8 cellular contexts compared by ENCODE assay signal in the genomic region with DNA sequence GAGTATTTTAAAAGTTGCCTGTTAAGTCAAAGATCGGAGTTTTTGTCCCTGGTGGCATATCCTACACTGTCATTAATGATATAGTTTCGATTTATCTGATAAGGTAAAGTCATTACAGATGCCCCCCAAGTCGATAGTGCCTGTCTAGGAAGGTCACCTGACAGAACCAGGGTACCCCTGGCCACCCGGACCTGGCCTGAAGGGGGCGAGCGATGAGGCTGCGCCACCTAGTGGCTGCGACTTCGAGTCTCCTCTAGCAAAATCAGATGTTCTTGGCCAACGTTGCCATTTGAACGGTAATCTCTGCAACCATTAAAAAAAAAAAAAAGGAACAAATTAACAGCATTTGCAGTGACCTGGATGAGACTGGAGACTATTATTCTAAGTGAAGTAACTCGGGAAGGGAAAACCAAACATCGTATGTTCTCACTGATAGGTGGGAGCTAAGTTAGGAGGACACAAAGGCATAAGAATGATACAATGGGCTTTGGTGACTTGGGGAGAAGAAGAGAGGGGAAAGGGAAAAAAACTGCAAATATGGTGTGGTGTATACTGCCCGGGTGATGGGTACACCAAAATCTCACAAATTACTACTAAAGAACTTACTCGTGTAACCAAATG.
A peak's percentile ranks its signal among the peaks of the same experiment; 100 is the strongest.
DNase-seq lines count a peak whose midpoint lies in the region; ATAC-seq, FAIRE-seq and TF ChIP-seq lines count a peak whose summit lies in the region.

No MANE protein-coding gene starts in this region.

- H3K36me3 ChIP-seq in Panc1 (ENCODE audit: control insufficient read depth, insufficient read depth, low read length) (no peaks in the 10 kb centered on the region), keratinocyte (ENCODE audit: control insufficient read depth in 2 of 2, extremely low read depth in 1 of 2, insufficient read depth in 2 of 2, low read length in 2 of 2) (no peaks in the 10 kb centered on the region)

- POLR2A ChIA-PET in Panc1 (lab: Charles Lee), result no interaction called here

- H3K27ac ChIP-seq in Panc1 (ENCODE audit: low read length), result no peak overlapping the region
- H3K27ac ChIP-seq in keratinocyte (ENCODE audit: control insufficient read depth, insufficient read depth, low read length), result no peak overlapping the region

- no peak overlapping the region for H3K4me3 ChIP-seq in AG09309 (ENCODE audit: control insufficient read depth, low read depth, low read length)
- no peak overlapping the region for H3K4me3 ChIP-seq in Panc1 (ENCODE audit: low read depth in 2 of 2, low read length in 2 of 2)
- no peak overlapping the region for H3K4me3 ChIP-seq in keratinocyte (ENCODE audit: control insufficient read depth in 2 of 3, extremely low read depth in 1 of 3, insufficient read depth in 2 of 3, low read depth in 1 of 3, low read length in 3 of 3)

- H4K20me1 ChIP-seq in keratinocyte (ENCODE audit: control insufficient read depth, extremely low read depth, insufficient read depth, low read length), result no peaks in the 10 kb centered on the region

- no peaks in the 10 kb centered on the region for H3K9me1 ChIP-seq in keratinocyte (ENCODE audit: control insufficient read depth, extremely low read depth, insufficient read depth, low read length)

- H2AFZ ChIP-seq in keratinocyte (ENCODE audit: control insufficient read depth, low read length), result no peak overlapping the region

- H3K4me1 ChIP-seq in Panc1 (ENCODE audit: control insufficient read depth, insufficient read depth, low read length) (no peaks in the 10 kb centered on the region), keratinocyte (ENCODE audit: control insufficient read depth, extremely low read depth, insufficient read depth, low read length) (no peaks in the 10 kb centered on the region)

- H3K27me3 ChIP-seq in Panc1 (ENCODE audit: control insufficient read depth, insufficient read depth, low read length), result no peaks in the 10 kb centered on the region
- H3K27me3 ChIP-seq in keratinocyte (ENCODE audit: control insufficient read depth, extremely low read depth, insufficient read depth, low read length), result no peaks in the 10 kb centered on the region

- no peak overlapping the region for H3K4me2 ChIP-seq in keratinocyte (ENCODE audit: control insufficient read depth, extremely low read depth, insufficient read depth, low read depth, low read length)

- no TSS peak for BruUV-seq in Panc1 (replicated peaks; lab: Mats Ljungman, UMichigan)

- H3K9me3 ChIP-seq in Panc1 (ENCODE audit: control insufficient read depth, insufficient read depth, low read depth, low read length) (no peaks in the 10 kb centered on the region), keratinocyte (ENCODE audit: control insufficient read depth, low read depth, low read length) (no peaks in the 10 kb centered on the region)

- CTCF ChIA-PET in Panc1 (lab: Charles Lee), result interaction anchor here (0.6 kb wide), 2 partner anchors 299 to 565 kb away, joined by 5 to 6 read pairs; partner anchors contain the start of gene LIG4

- in situ Hi-C loops in Panc1 (cut with HindIII; ENCODE audit: low pct_unique_long_range_greater_than_20kb, low sequenced_read_pairs), result no loop called here

- dilution Hi-C loops in keratinocyte (cut with MboI; ENCODE audit: extremely low pct_ligation_motif_present, low sequenced_read_pairs), result no loop called here

- H3K9ac ChIP-seq in keratinocyte (ENCODE audit: control insufficient read depth, extremely low read depth, insufficient read depth, low read length), result no peak overlapping the region

- TF ChIP-seq CTCF in AG09309 (IDR thresholded peaks at IDR 0.05; ENCODE audit: control insufficient read depth, insufficient read depth, low read depth, low read length, missing control alignments) (peak; percentile 94), Panc1 (IDR thresholded peaks at IDR 0.05) (peak; percentile 64), keratinocyte (optimal IDR thresholded peaks at IDR 0.05 in 1 of 3, IDR thresholded peaks at IDR 0.05 in 1 of 3, conservative IDR thresholded peaks at IDR 0.05 in 1 of 3; ENCODE audit: extremely low read depth in 1 of 3, insufficient read depth in 2 of 3, low read length in 3 of 3) (peak; percentile 20 to 58 (median 46))

- ATAC-seq in GM18520 (IDR thresholded peaks at IDR 0.05; ENCODE audit: unreplicated experiment), result peak; percentile 53
- peak; percentile 95 for ATAC-seq in HG03066 (IDR thresholded peaks at IDR 0.05; ENCODE audit: low read depth, unreplicated experiment)
- no peak for ATAC-seq in Panc1
- ATAC-seq in esophagus mucosa, result no peak

- DNase-seq in AG09309 (ENCODE audit: low read depth), result no peak
- peak; percentile 20 for DNase-seq in Panc1 (ENCODE audit: low read depth, low spot score)
- DNase-seq in brain pericyte (ENCODE audit: low read depth, low spot score), result peak; percentile 11
- DNase-seq in keratinocyte (ENCODE audit: low read depth, low spot score), result no peak
- DNase-seq in stimulated activated CD8-positive, alpha-beta memory T cell treated with anti-CD3 and anti-CD28 coated beads, Interleukin-4, amount 100 ng/mL, for 24 hours (ENCODE audit: low read depth), result peak; percentile 11

- H3K79me2 ChIP-seq in keratinocyte (ENCODE audit: control insufficient read depth, insufficient read depth, low read length), result no peaks in the 10 kb centered on the region

- intact Hi-C loops in Panc1 (cut with micrococcal nuclease; ENCODE audit: unreplicated experiment), result loop anchor here (5.0 kb wide), 1 partner anchor 438 kb away; no protein-coding TSS in a partner anchor

- no peak for FAIRE-seq in keratinocyte (lab: Jason Lieb, UNC)

Comparison
In these comparisons a context has a peak if more than half of its experiments do, and no peak if none do; other contexts are left out.
1. DNase-seq: peak in Panc1 (single experiment), brain pericyte (single experiment) and stimulated activated CD8-positive, alpha-beta memory T cell treated with anti-CD3 and anti-CD28 coated beads, Interleukin-4, amount 100 ng/mL, for 24 hours (single experiment); none in AG09309 (single experiment) and keratinocyte (single experiment).
2. ATAC-seq: peak in GM18520 (single experiment) and HG03066 (single experiment); none in Panc1 (single experiment) and esophagus mucosa (single experiment).
3. Peak in every context shown above with its lines, with median percentiles within 50 percentile points of each other: CTCF ChIP-seq.